ENCODE assay signal across 8 cellular contexts in genomic region chr7:48085433-48085791, GRCh38. TPM values are rescaled to one million over a fixed set of nuclear protein-coding genes. Genes with fewer than 3 reads are reported as not detected.
DNase-seq lines count a peak whose midpoint lies in the region; ATAC-seq lines count a peak whose summit lies in the region.

No MANE protein-coding gene starts in this region.

- intact Hi-C loops in activated CD4-positive, alpha-beta T cell treated with anti-CD3 and anti-CD28 coated beads, Interleukin-2, amount 10 ng/mL, durations not matched to agents 24 days and 14 days (cut with micrococcal nuclease) = loop anchor here (1.0 to 5.0 kb wide), 8 partner anchors 11 to 603 kb away; partner anchors contain the start of gene C7orf57
- intact Hi-C loops in dendritic cell treated with granulocyte-macrophage colony-stimulating factor and Interleukin-4, amounts not matched to agents 40 ng/mL and 50 ng/mL, for 4 days (cut with micrococcal nuclease) = loop anchor here (5.0 kb wide), 2 partner anchors 33 to 93 kb away; no protein-coding TSS in a partner anchor

- H3K27me3 Mint-ChIP-seq in activated CD4-positive, alpha-beta T cell treated with anti-CD3 and anti-CD28 coated beads, Interleukin-2, amount 10 ng/mL, durations not matched to agents 24 days and 14 days = no peaks in the 10 kb centered on the region
- no peaks in the 10 kb centered on the region for H3K27me3 Mint-ChIP-seq in dendritic cell treated with granulocyte-macrophage colony-stimulating factor and Interleukin-4, amounts not matched to agents 40 ng/mL and 50 ng/mL, for 4 days
- H3K27me3 Mint-ChIP-seq in stimulated activated memory B cell treated with anti-CD40 and anti-IgM and Interleukin-4, amounts not matched to agents 10 μg/mL and 1 μg/mL and 100 μg/mL, for 72 hours = no peaks in the 10 kb centered on the region

- H3K27ac Mint-ChIP-seq in activated CD4-positive, alpha-beta T cell treated with anti-CD3 and anti-CD28 coated beads, Interleukin-2, amount 10 ng/mL, durations not matched to agents 24 days and 14 days = peak overlapping the region; percentile 91
- H3K27ac Mint-ChIP-seq in dendritic cell treated with granulocyte-macrophage colony-stimulating factor and Interleukin-4, amounts not matched to agents 40 ng/mL and 50 ng/mL, for 4 days = peak overlapping the region; percentile 75
- H3K27ac Mint-ChIP-seq in stimulated activated memory B cell treated with anti-CD40 and anti-IgM and Interleukin-4, amounts not matched to agents 10 μg/mL and 1 μg/mL and 100 μg/mL, for 72 hours = peak overlapping the region; percentile 90

- DNase-seq in activated CD4-positive, alpha-beta T cell treated with anti-CD3 and anti-CD28 coated beads, Interleukin-2, amount 10 ng/mL, durations not matched to agents 24 days and 14 days = peak; percentile 63
- no peak for DNase-seq in activated CD4-positive, alpha-beta T cell treated with anti-CD3 and anti-CD28 coated beads for 48 hours
- DNase-seq in NOMO-1 treated with dmso at 0.1 percent for 144 hours (lab: John Stamatoyannopoulos, UW; ENCODE audit: unreplicated experiment) = peak; percentile 16
- DNase-seq in central memory CD4-positive, alpha-beta T cell = no peak
- DNase-seq in pons (ENCODE audit: low spot score) = no peak
- no peak for DNase-seq in DMS114 treated with DMSO at 0.1 percent for 48 hours (lab: John Stamatoyannopoulos, UW; ENCODE audit: unreplicated experiment)

- peak overlapping the region; percentile 65 for H3K4me3 Mint-ChIP-seq in activated CD4-positive, alpha-beta T cell treated with anti-CD3 and anti-CD28 coated beads, Interleukin-2, amount 10 ng/mL, durations not matched to agents 24 days and 14 days
- no peak overlapping the region for H3K4me3 Mint-ChIP-seq in dendritic cell treated with granulocyte-macrophage colony-stimulating factor and Interleukin-4, amounts not matched to agents 40 ng/mL and 50 ng/mL, for 4 days
- H3K4me3 Mint-ChIP-seq in stimulated activated memory B cell treated with anti-CD40 and anti-IgM and Interleukin-4, amounts not matched to agents 10 μg/mL and 1 μg/mL and 100 μg/mL, for 72 hours = peak overlapping the region; percentile 43

- peaks cover 54% of the 10 kb centered on the region for H3K4me1 Mint-ChIP-seq in activated CD4-positive, alpha-beta T cell treated with anti-CD3 and anti-CD28 coated beads, Interleukin-2, amount 10 ng/mL, durations not matched to agents 24 days and 14 days
- H3K4me1 Mint-ChIP-seq in dendritic cell treated with granulocyte-macrophage colony-stimulating factor and Interleukin-4, amounts not matched to agents 40 ng/mL and 50 ng/mL, for 4 days (ENCODE audit: low read depth) = peaks cover 58% of the 10 kb centered on the region
- H3K4me1 Mint-ChIP-seq in stimulated activated memory B cell treated with anti-CD40 and anti-IgM and Interleukin-4, amounts not matched to agents 10 μg/mL and 1 μg/mL and 100 μg/mL, for 72 hours = peaks cover 51% of the 10 kb centered on the region

- peaks cover 12% of the 10 kb centered on the region for H3K36me3 Mint-ChIP-seq in activated CD4-positive, alpha-beta T cell treated with anti-CD3 and anti-CD28 coated beads, Interleukin-2, amount 10 ng/mL, durations not matched to agents 24 days and 14 days (ENCODE audit: low read depth)
- peaks cover 20% of the 10 kb centered on the region for H3K36me3 Mint-ChIP-seq in dendritic cell treated with granulocyte-macrophage colony-stimulating factor and Interleukin-4, amounts not matched to agents 40 ng/mL and 50 ng/mL, for 4 days (ENCODE audit: low read depth)
- peaks cover 2% of the 10 kb centered on the region for H3K36me3 Mint-ChIP-seq in stimulated activated memory B cell treated with anti-CD40 and anti-IgM and Interleukin-4, amounts not matched to agents 10 μg/mL and 1 μg/mL and 100 μg/mL, for 72 hours

- H3K9me3 Mint-ChIP-seq in activated CD4-positive, alpha-beta T cell treated with anti-CD3 and anti-CD28 coated beads, Interleukin-2, amount 10 ng/mL, durations not matched to agents 24 days and 14 days = no peaks in the 10 kb centered on the region
- no peaks in the 10 kb centered on the region for H3K9me3 Mint-ChIP-seq in dendritic cell treated with granulocyte-macrophage colony-stimulating factor and Interleukin-4, amounts not matched to agents 40 ng/mL and 50 ng/mL, for 4 days
- no peaks in the 10 kb centered on the region for H3K9me3 Mint-ChIP-seq in stimulated activated memory B cell treated with anti-CD40 and anti-IgM and Interleukin-4, amounts not matched to agents 10 μg/mL and 1 μg/mL and 100 μg/mL, for 72 hours

- no peak for ATAC-seq in stimulated activated memory B cell treated with anti-CD40 and anti-IgM and Interleukin-4, amounts not matched to agents 10 μg/mL and 1 μg/mL and 100 μg/mL, for 72 hours

RNA-seq across cellular contexts. Expression of gene UPP1, which starts 3.7 kb away (rescaled TPM):
- total RNA-seq in activated CD4-positive, alpha-beta T cell treated with anti-CD3 and anti-CD28 coated beads, Interleukin-2, amount 10 ng/mL, durations not matched to agents 24 days and 14 days = 61.5 and 64.2 TPM in 2 replicates

RNA-seq across cellular contexts. Expression of gene C7orf57, which starts 50.1 kb away (rescaled TPM):
- total RNA-seq in activated CD4-positive, alpha-beta T cell treated with anti-CD3 and anti-CD28 coated beads, Interleukin-2, amount 10 ng/mL, durations not matched to agents 24 days and 14 days = 0.14 TPM in 2 replicates

RNA-seq across cellular contexts. Expression of gene SUN3, which starts 56.5 kb away (rescaled TPM):
- total RNA-seq in activated CD4-positive, alpha-beta T cell treated with anti-CD3 and anti-CD28 coated beads, Interleukin-2, amount 10 ng/mL, durations not matched to agents 24 days and 14 days = not detected in 2 replicates

Comparison
In these comparisons a context has a peak if more than half of its experiments do, and no peak if none do; other contexts are left out.
1. DNase-seq: peak in activated CD4-positive, alpha-beta T cell treated with anti-CD3 and anti-CD28 coated beads, Interleukin-2, amount 10 ng/mL, durations not matched to agents 24 days and 14 days (single experiment) and NOMO-1 treated with dmso at 0.1 percent for 144 hours (single experiment); none in activated CD4-positive, alpha-beta T cell treated with anti-CD3 and anti-CD28 coated beads for 48 hours (single experiment), central memory CD4-positive, alpha-beta T cell (single experiment), pons (single experiment) and DMS114 treated with DMSO at 0.1 percent for 48 hours (single experiment).
2. Peak in every context shown above with its lines, with median percentiles within 50 percentile points of each other: H3K27ac Mint-ChIP-seq.